In genomic region chr15:47839233-47839867, GRCh38 we compare ENCODE assay signal across 14 cellular contexts.
"Had no signal": no experiment of that assay in that cellular context is flagged by ENCODE, and none has a peak within 500 bp of the region (broad histone marks: within the 10 kb centered on the region; RNA-seq: fewer than 3 reads in every experiment).

No MANE protein-coding gene starts in this region.

- DNase-seq: activated CD4-positive, alpha-beta T cell treated with anti-CD3 and anti-CD28 coated beads, Interleukin-2, amount 50 U/mL, for 4 hours; activated naive CD4-positive, alpha-beta T cell; activated naive CD8-positive, alpha-beta T cell treated with anti-CD3 and anti-CD28 coated beads, Interleukin-2, amount 10 ng/mL, durations not matched to agents 7 days and 5 days; activated T-cell treated with anti-CD3 and anti-CD28 coated beads for 4 hours; endodermal cell; mesenchymal stem cell; T-cell; T-helper 9 cell had no signal

- H3K27me3 ChIP-seq: dorsolateral prefrontal cortex, gastroesophageal sphincter had no signal

- H3K4me1 ChIP-seq: gastroesophageal sphincter had no signal

- ATAC-seq: activated CD4-positive, CD25-positive, alpha-beta regulatory T cell treated with anti-CD3 and anti-CD28 coated beads, Interleukin-2, amount 50 U/mL, for 24 hours; gastroesophageal sphincter; natural killer cell treated with Interleukin-12 subunit alpha and Interleukin-12 subunit beta and Interleukin-15 and Interleukin-18, amount 100 ng/mL, for 72 hours; stimulated activated effector memory CD8-positive, alpha-beta T cell treated with anti-CD3 and anti-CD28 coated beads, Interleukin-12 subunit alpha, Interleukin-12 subunit beta, amount 100 ng/mL, for 72 hours; T-cell had no signal

- H3K36me3 ChIP-seq: gastroesophageal sphincter had no signal

- H3K27ac ChIP-seq: gastroesophageal sphincter, hepatocyte had no signal

- H3K9me3 ChIP-seq: gastroesophageal sphincter had no signal

- H3K4me3 ChIP-seq: dorsolateral prefrontal cortex, gastroesophageal sphincter, hepatocyte had no signal
